In genomic region chr16:16120382-16121184, GRCh38 we compare ENCODE assay signal across 9 cellular contexts.
DNase-seq lines count a peak whose midpoint lies in the region; ATAC-seq and TF ChIP-seq lines count a peak whose summit lies in the region.
"Had no signal": no experiment of that assay in that cellular context is flagged by ENCODE, and none has a peak within 500 bp of the region (broad histone marks: within the 10 kb centered on the region; RNA-seq: fewer than 3 reads in every experiment).

No MANE protein-coding gene starts in this region.

- H3K27me3 Mint-ChIP-seq in glutamatergic neuron (ENCODE audit: unreplicated experiment), result peaks cover 2% of the 10 kb centered on the region
- no peaks in the 10 kb centered on the region for H3K27me3 Mint-ChIP-seq in activated T-helper 1 cell treated with anti-CD3 and anti-CD28 coated beads, Interleukin-12 subunit alpha, Interleukin-12 subunit beta, Interleukin-2, Interleukin-4 antibody, amounts not matched to agents 30 ng/mL and 10 ng/mL and 1 ng/mL, durations not matched to agents 14 hours and 24 hours and 36 hours (ENCODE audit: insufficient read depth)

- H3K27me3 ChIP-seq in psoas muscle (ENCODE audit: insufficient read depth in 3 of 3, low read length in 2 of 3), result no peaks in the 10 kb centered on the region

- H3K9me3 Mint-ChIP-seq in glutamatergic neuron (ENCODE audit: unreplicated experiment), result peaks cover 27% of the 10 kb centered on the region
- H3K9me3 Mint-ChIP-seq in activated T-helper 1 cell treated with anti-CD3 and anti-CD28 coated beads, Interleukin-12 subunit alpha, Interleukin-12 subunit beta, Interleukin-2, Interleukin-4 antibody, amounts not matched to agents 30 ng/mL and 10 ng/mL and 1 ng/mL, durations not matched to agents 14 hours and 24 hours and 36 hours, result peaks cover 30% of the 10 kb centered on the region

- peaks cover 0 to 78% of the 10 kb centered on the region in 2 donors for H3K36me3 ChIP-seq in psoas muscle (ENCODE audit: insufficient read depth in 1 of 2, low read depth in 1 of 2)

- H3K9me3 ChIP-seq in psoas muscle, result peaks cover 6% of the 10 kb centered on the region

- peak; percentile 82 for DNase-seq in HT-29 (ENCODE audit: low spot score)
- DNase-seq in OCI-M1 (lab: John Stamatoyannopoulos, UW), result peak; percentile 94
- DNase-seq in glutamatergic neuron, result no peak
- DNase-seq in psoas muscle, result peak; percentile 27 to 61
- DNase-seq in activated T-helper 1 cell treated with anti-CD3 and anti-CD28 coated beads, Interleukin-12 subunit alpha, Interleukin-12 subunit beta, Interleukin-2, Interleukin-4 antibody, amounts not matched to agents 30 ng/mL and 10 ng/mL and 1 ng/mL, durations not matched to agents 14 hours and 24 hours and 36 hours (ENCODE audit: low spot score), result no peak
- no peak for DNase-seq in activated CD4-positive, alpha-beta T cell treated with anti-CD3 and anti-CD28 coated beads, Interleukin-2, amount 50 U/mL, for 4 hours
- DNase-seq: islet precursor cell had no signal

- no peak overlapping the region for H3K4me3 ChIP-seq in psoas muscle

- H3K27ac Mint-ChIP-seq in glutamatergic neuron (ENCODE audit: unreplicated experiment), result peak overlapping the region; percentile 64
- H3K27ac Mint-ChIP-seq in activated T-helper 1 cell treated with anti-CD3 and anti-CD28 coated beads, Interleukin-12 subunit alpha, Interleukin-12 subunit beta, Interleukin-2, Interleukin-4 antibody, amounts not matched to agents 30 ng/mL and 10 ng/mL and 1 ng/mL, durations not matched to agents 14 hours and 24 hours and 36 hours, result no peak overlapping the region

- no peaks in the 10 kb centered on the region for H3K4me1 ChIP-seq in psoas muscle

- no peaks in the 10 kb centered on the region for H3K4me1 Mint-ChIP-seq in glutamatergic neuron (ENCODE audit: low read depth, unreplicated experiment)
- H3K4me1 Mint-ChIP-seq in activated T-helper 1 cell treated with anti-CD3 and anti-CD28 coated beads, Interleukin-12 subunit alpha, Interleukin-12 subunit beta, Interleukin-2, Interleukin-4 antibody, amounts not matched to agents 30 ng/mL and 10 ng/mL and 1 ng/mL, durations not matched to agents 14 hours and 24 hours and 36 hours (ENCODE audit: low read depth), result peaks cover 4% of the 10 kb centered on the region

- 58 to 63% (median 62%) methylated on average over 17 of the region's 17 CpGs for WGBS in psoas muscle, 3 donors

- ATAC-seq in psoas muscle (peak in 2 of 4 donors; percentile 26 to 43), HG02970 (IDR thresholded peaks at IDR 0.05; ENCODE audit: low FRiP score, unreplicated experiment) (no peak), GM18520 (IDR thresholded peaks at IDR 0.05; ENCODE audit: unreplicated experiment) (no peak)

- intact Hi-C loops in psoas muscle (cut with DNase I), result no loop called here
- intact Hi-C loops in activated T-helper 1 cell treated with anti-CD3 and anti-CD28 coated beads, Interleukin-12 subunit alpha, Interleukin-12 subunit beta, Interleukin-2, Interleukin-4 antibody, amounts not matched to agents 30 ng/mL and 10 ng/mL and 1 ng/mL, durations not matched to agents 14 hours and 24 hours and 36 hours (cut with micrococcal nuclease), result no loop called here

- no peak overlapping the region for H3K4me3 Mint-ChIP-seq in glutamatergic neuron (ENCODE audit: unreplicated experiment)
- no peak overlapping the region for H3K4me3 Mint-ChIP-seq in activated T-helper 1 cell treated with anti-CD3 and anti-CD28 coated beads, Interleukin-12 subunit alpha, Interleukin-12 subunit beta, Interleukin-2, Interleukin-4 antibody, amounts not matched to agents 30 ng/mL and 10 ng/mL and 1 ng/mL, durations not matched to agents 14 hours and 24 hours and 36 hours

- H3K36me3 Mint-ChIP-seq in glutamatergic neuron (ENCODE audit: unreplicated experiment), result peaks cover 42% of the 10 kb centered on the region
- peaks cover 89% of the 10 kb centered on the region for H3K36me3 Mint-ChIP-seq in activated T-helper 1 cell treated with anti-CD3 and anti-CD28 coated beads, Interleukin-12 subunit alpha, Interleukin-12 subunit beta, Interleukin-2, Interleukin-4 antibody, amounts not matched to agents 30 ng/mL and 10 ng/mL and 1 ng/mL, durations not matched to agents 14 hours and 24 hours and 36 hours (ENCODE audit: low read depth)

- H3K27ac ChIP-seq in psoas muscle, result no peak overlapping the region

- TF ChIP-seq CTCF in glutamatergic neuron (IDR thresholded peaks at IDR 0.05; ENCODE audit: partially characterized antibody, unreplicated experiment) (no peak), psoas muscle (IDR thresholded peaks at IDR 0.05) (no peak)

Comparison
In these comparisons a context has a peak if more than half of its experiments do, and no peak if none do; other contexts are left out.
1. DNase-seq: peak in HT-29 (single experiment), OCI-M1 (single experiment) and psoas muscle (2 of 2); none in glutamatergic neuron (single experiment), activated T-helper 1 cell treated with anti-CD3 and anti-CD28 coated beads, Interleukin-12 subunit alpha, Interleukin-12 subunit beta, Interleukin-2, Interleukin-4 antibody, amounts not matched to agents 30 ng/mL and 10 ng/mL and 1 ng/mL, durations not matched to agents 14 hours and 24 hours and 36 hours (single experiment) and activated CD4-positive, alpha-beta T cell treated with anti-CD3 and anti-CD28 coated beads, Interleukin-2, amount 50 U/mL, for 4 hours (0 of 2).